Comparison of ENCODE assay signal across 9 cellular contexts in the genomic region with DNA sequence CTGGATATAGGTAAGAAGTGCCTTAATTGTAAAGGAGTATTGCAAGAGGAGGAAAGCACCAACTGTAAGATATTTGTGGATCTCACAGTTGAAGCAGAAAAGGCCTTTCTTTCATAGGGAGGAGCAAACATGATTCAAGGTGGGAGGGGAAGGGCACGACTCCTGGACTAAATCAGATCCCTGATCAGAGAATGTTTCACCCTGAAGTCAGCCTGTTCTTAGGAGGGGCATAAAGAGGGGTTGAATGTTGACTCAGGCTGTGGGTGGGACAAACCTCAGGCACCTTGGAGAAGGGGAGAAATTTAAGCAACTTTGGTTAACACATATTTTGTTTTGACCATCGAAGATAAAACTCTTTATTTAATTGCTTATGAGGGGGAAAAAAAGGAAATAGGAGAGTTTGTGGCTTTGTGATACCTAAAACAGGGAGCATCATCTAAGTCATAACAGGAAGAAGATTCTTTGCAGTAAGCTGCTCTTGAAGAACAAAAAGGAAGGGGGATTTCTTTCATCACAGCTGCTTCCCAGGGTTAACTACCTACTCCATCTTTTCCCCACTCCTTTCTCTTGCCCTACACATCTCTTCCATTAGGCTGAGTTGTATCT.
DNase-seq lines count a peak whose midpoint lies in the region; ATAC-seq and TF ChIP-seq lines count a peak whose summit lies in the region.
"Had no signal": no experiment of that assay in that cellular context is flagged by ENCODE, and none has a peak within 500 bp of the region (broad histone marks: within the 10 kb centered on the region; RNA-seq: fewer than 3 reads in every experiment).

No MANE protein-coding gene starts in this region.

- CTCF ChIA-PET in Calu3 (lab: Charles Lee) = no interaction called here

- no peaks in the 10 kb centered on the region for H3K27me3 Mint-ChIP-seq in Calu3 (ENCODE audit: unreplicated experiment)
- no peaks in the 10 kb centered on the region for H3K27me3 Mint-ChIP-seq in naive thymus-derived CD8-positive, alpha-beta T cell

- peaks cover 21% of the 10 kb centered on the region for H3K4me1 ChIP-seq in HUES48 (ENCODE audit: control insufficient read depth, insufficient read depth, low read length)

- DNase-seq in Calu3 (no peak), amniotic epithelial cell (ENCODE audit: low read depth) (peak; percentile 29), midbrain (lab: John Stamatoyannopoulos, UW) (no peak), NCI-H1092 (lab: John Stamatoyannopoulos, UW) (no peak), NCI-H2081 (lab: John Stamatoyannopoulos, UW) (no peak)
- DNase-seq in naive thymus-derived CD8-positive, alpha-beta T cell = no peak
- DNase-seq: esophagus squamous epithelium had no signal

- intact Hi-C loops in Calu3 (cut with micrococcal nuclease; ENCODE audit: unreplicated experiment) = loop anchor here (5.0 to 10.0 kb wide), 3 partner anchors 60 to 228 kb away; no protein-coding TSS in a partner anchor

- peaks cover 23% of the 10 kb centered on the region for H3K36me3 ChIP-seq in HUES48 (ENCODE audit: control insufficient read depth, insufficient read depth, low read length)

- no peak overlapping the region for H3K9ac ChIP-seq in HUES48 (ENCODE audit: low read depth, low read length)
- H3K9ac ChIP-seq: KMS-11 had no signal

- ATAC-seq in naive thymus-derived CD8-positive, alpha-beta T cell = no peak

- H3K4me3 Mint-ChIP-seq in Calu3 (ENCODE audit: low read depth, unreplicated experiment) = peak overlapping the region; percentile 93
- H3K4me3 Mint-ChIP-seq in naive thymus-derived CD8-positive, alpha-beta T cell = peak overlapping the region; percentile 98 to 100 (median 99)

- no peak for TF ChIP-seq CTCF in Calu3 (IDR thresholded peaks at IDR 0.05; ENCODE audit: unreplicated experiment)

- H3K4me1 Mint-ChIP-seq in Calu3 (ENCODE audit: low read depth, unreplicated experiment) = peaks cover 14% of the 10 kb centered on the region
- peaks cover 38 to 70% (median 60%) of the 10 kb centered on the region in 4 donors for H3K4me1 Mint-ChIP-seq in naive thymus-derived CD8-positive, alpha-beta T cell

- H3K4me3 ChIP-seq in HUES48 (ENCODE audit: low read depth, low read length) = peak overlapping the region; percentile 92

- no peaks in the 10 kb centered on the region for H3K9me3 ChIP-seq in HUES48 (ENCODE audit: control insufficient read depth, insufficient read depth, low read length)
- H3K9me3 ChIP-seq: esophagus squamous epithelium had no signal

- no peak overlapping the region for H3K27ac ChIP-seq in HUES48 (ENCODE audit: low read depth, low read length)
- H3K27ac ChIP-seq: KMS-11 had no signal

- peak overlapping the region; percentile 2 for H3K27ac Mint-ChIP-seq in Calu3 (ENCODE audit: unreplicated experiment)
- H3K27ac Mint-ChIP-seq in naive thymus-derived CD8-positive, alpha-beta T cell = peak overlapping the region; percentile 57 to 99 (median 92)

- peaks cover 36% of the 10 kb centered on the region for H3K36me3 Mint-ChIP-seq in Calu3 (ENCODE audit: insufficient read depth, unreplicated experiment)
- H3K36me3 Mint-ChIP-seq in naive thymus-derived CD8-positive, alpha-beta T cell = peaks cover 0 to 24% (median 13%) of the 10 kb centered on the region in 3 donors

- no peaks in the 10 kb centered on the region for H3K27me3 ChIP-seq in HUES48 (ENCODE audit: control insufficient read depth, insufficient read depth, low read length)
- H3K27me3 ChIP-seq: esophagus squamous epithelium had no signal

- BruUV-seq in Calu3 (replicated peaks; lab: Mats Ljungman, UMichigan) = no TSS peak

- POLR2A ChIA-PET in naive thymus-derived CD8-positive, alpha-beta T cell (lab: Charles Lee) = interaction anchor here (0.8 to 2.8 kb wide), 2 partner anchors 14 to 19 kb away, joined by 3 to 26 read pairs; no protein-coding TSS in a partner anchor

- no peaks in the 10 kb centered on the region for H3K9me3 Mint-ChIP-seq in Calu3 (ENCODE audit: low read depth, unreplicated experiment)
- peaks cover 0 to 3% (median 0%) of the 10 kb centered on the region in 9 donors for H3K9me3 Mint-ChIP-seq in naive thymus-derived CD8-positive, alpha-beta T cell
